Comparison of ENCODE assay signal across 8 cellular contexts in the genomic region with DNA sequence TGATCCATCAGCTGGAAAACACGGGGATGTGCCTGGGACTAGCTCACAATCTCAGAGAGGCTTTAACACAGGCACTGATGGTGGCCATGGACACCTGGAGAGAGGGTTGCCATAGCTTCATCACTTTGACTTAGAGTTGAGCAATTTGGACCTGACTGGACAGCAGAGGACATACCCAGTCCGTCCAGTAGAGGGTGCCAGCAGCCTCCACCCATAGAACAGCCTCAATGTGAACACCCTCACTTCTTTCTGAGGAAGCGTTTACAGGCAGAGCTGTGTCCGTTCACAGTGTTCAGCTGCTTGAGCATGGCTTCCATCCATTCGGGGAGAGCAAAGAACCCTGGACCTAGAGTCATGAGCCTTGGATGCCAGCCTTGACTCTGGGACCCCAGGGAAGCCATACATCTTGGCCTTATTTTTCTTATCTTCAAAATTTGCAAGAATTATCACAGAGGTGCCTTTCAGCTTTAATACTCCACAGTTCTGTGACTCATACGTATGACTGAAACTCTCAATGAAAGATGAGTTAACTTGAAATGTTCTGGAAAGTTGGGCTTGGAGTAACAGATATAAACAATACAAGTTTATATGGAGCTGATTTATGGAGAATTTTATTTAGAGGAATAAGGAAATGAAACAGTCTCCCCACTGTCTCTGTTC.
DNase-seq lines count a peak whose midpoint lies in the region; ATAC-seq, FAIRE-seq and TF ChIP-seq lines count a peak whose summit lies in the region.

No MANE protein-coding gene starts in this region.

- TF ChIP-seq RAD21 in H1 (IDR thresholded peaks at IDR 0.05 in 1 of 2, conservative IDR thresholded peaks at IDR 0.05 in 1 of 2; ENCODE audit: low read depth in 2 of 2, low read length in 2 of 2), result peak; percentile 90 to 92

- peaks cover 6% of the 10 kb centered on the region; the same call in 1 of the 2 replicates for H3K4me1 Mint-ChIP-seq in WTC11

- H3K27ac ChIP-seq in H1 (ENCODE audit: low read depth, low read length), result no peak overlapping the region

- no peak overlapping the region for H3K4me2 ChIP-seq in H1 (ENCODE audit: insufficient read depth in 1 of 2, low read depth in 2 of 2, low read length in 2 of 2)

- no peak overlapping the region for H2BK120ac ChIP-seq in H1 (replicated peaks; ENCODE audit: low read depth, low read length)

- H3K56ac ChIP-seq in H1 (replicated peaks; ENCODE audit: insufficient read length, low read depth, low read length), result no peak overlapping the region

- H2BK15ac ChIP-seq in H1 (ENCODE audit: low read length), result no peak overlapping the region

- H3K36me3 ChIP-seq in H1 (ENCODE audit: control insufficient read depth in 2 of 4, insufficient read depth in 4 of 4, low read length in 3 of 4), result no peaks in the 10 kb centered on the region

- H3K9me3 ChIP-seq in H1 (ENCODE audit: insufficient read depth in 2 of 2, low read depth in 1 of 2, low read length in 1 of 2), result no peaks in the 10 kb centered on the region

- H2BK12ac ChIP-seq in H1 (ENCODE audit: low read depth, low read length), result no peak overlapping the region

- H3K4me3 ChIP-seq in H1 (ENCODE audit: extremely low read depth in 1 of 4, insufficient read depth in 2 of 4, low read depth in 3 of 4, low read length in 4 of 4), result no peak overlapping the region

- no peak overlapping the region for H3K18ac ChIP-seq in H1 (ENCODE audit: extremely low read depth, low read length)

- H3K4me3 Mint-ChIP-seq in WTC11, result no peak overlapping the region

- no peak overlapping the region for H4K8ac ChIP-seq in H1 (ENCODE audit: extremely low read depth, insufficient read depth, low read length)

- CTCF ChIA-PET in WTC11 (lab: Charles Lee) (interaction anchor here (0.5 to 5.0 kb wide), 94 partner anchors 9 to 963 kb away, joined by 3 to 124 read pairs (median 4); no protein-coding TSS in a partner anchor), H1 (lab: Charles Lee; ENCODE audit: partially characterized antibody) (interaction anchor here (0.6 to 6.1 kb wide), 82 partner anchors 9 to 721 kb away, joined by 3 to 60 read pairs (median 4); no protein-coding TSS in a partner anchor)

- H3K79me1 ChIP-seq in H1 (ENCODE audit: low read depth, low read length), result no peaks in the 10 kb centered on the region

- H3K9ac ChIP-seq in H1 (replicated peaks in 1 of 4; ENCODE audit: extremely low read depth in 1 of 4, low read depth in 3 of 4, low read length in 3 of 4), result no peak overlapping the region

- TF ChIP-seq CTCF in WTC11 (IDR thresholded peaks at IDR 0.05) (peak; percentile 79), H1 (IDR thresholded peaks at IDR 0.05; ENCODE audit: control extremely low read depth in 1 of 3, insufficient read depth in 1 of 3, low read depth in 1 of 3, low read length in 3 of 3) (peak; percentile 86 to 98 (median 91))

- H3K4me1 ChIP-seq in H1 (replicated peaks in 1 of 4; ENCODE audit: control insufficient read depth in 3 of 4, insufficient read depth in 4 of 4, low read length in 3 of 4), result no peaks in the 10 kb centered on the region

- H3K9me3 Mint-ChIP-seq in WTC11, result peaks cover 16% of the 10 kb centered on the region

- peaks cover 5% of the 10 kb centered on the region for H3K36me3 Mint-ChIP-seq in WTC11

- H2BK20ac ChIP-seq in H1 (ENCODE audit: low read length), result no peak overlapping the region

- H4K91ac ChIP-seq in H1 (replicated peaks; ENCODE audit: insufficient read length, low read length), result no peak overlapping the region

- no peaks in the 10 kb centered on the region for H3K79me2 ChIP-seq in H1 (ENCODE audit: control insufficient read depth in 1 of 2, insufficient read depth in 2 of 2, low read length in 2 of 2)

- H3K27me3 Mint-ChIP-seq in WTC11 (ENCODE audit: low read depth), result peaks cover 6% of the 10 kb centered on the region

- no peaks in the 10 kb centered on the region for H3K27me3 ChIP-seq in H1 (replicated peaks in 1 of 4; ENCODE audit: control insufficient read depth in 3 of 4, extremely low read depth in 1 of 4, insufficient read depth in 3 of 4, low read length in 3 of 4)

- TF ChIP-seq POLR2A in H1 (IDR thresholded peaks at IDR 0.05; ENCODE audit: control extremely low read depth in 1 of 2, low read depth in 2 of 2, low read length in 2 of 2), result no peak

- no peak overlapping the region for H2AK5ac ChIP-seq in H1 (ENCODE audit: low read depth, low read length)

- no peak overlapping the region for H3K27ac Mint-ChIP-seq in WTC11

- no peak overlapping the region for H3K4ac ChIP-seq in H1 (replicated peaks; ENCODE audit: insufficient read length, low read depth, low read length)

- POLR2A ChIA-PET in WTC11 (lab: Charles Lee), result interaction anchor here (0.6 kb wide), 1 partner anchor 430 kb away, joined by 3 read pairs; no protein-coding TSS in a partner anchor
- POLR2A ChIA-PET in H1 (lab: Charles Lee; ENCODE audit: partially characterized antibody), result interaction anchor here (0.9 to 1.6 kb wide), 2 partner anchors 9 to 15 kb away, joined by 3 to 5 read pairs; no protein-coding TSS in a partner anchor

- no peaks in the 10 kb centered on the region for H3K23me2 ChIP-seq in H1 (ENCODE audit: low read depth, low read length)

- FAIRE-seq in H1 (lab: Jason Lieb, UNC), result peak; percentile 85

- TF ChIP-seq EP300 in H1 (IDR thresholded peaks at IDR 0.05; ENCODE audit: borderline replicate concordance in 1 of 2, low read depth in 2 of 2, low read length in 2 of 2), result no peak

- no peak overlapping the region for H2BK5ac ChIP-seq in H1 (ENCODE audit: low read depth, low read length)

- no peak overlapping the region for H4K5ac ChIP-seq in H1 (ENCODE audit: insufficient read length, low read depth, low read length)

- WGBS in H1 (ENCODE audit: extremely low coverage in 1 of 2, insufficient coverage in 1 of 2, insufficient read length in 1 of 2, insufficient replicate concordance in 2 of 2, low coverage in 1 of 2, low lambda C conversion rate in 2 of 2, missing lambda C conversion rate in 1 of 2), 2 experiments, result 34% methylated on average over 6 of the region's 6 CpGs; no CpG with 5 or more reads in 1 of the 2 experiments

- DNase-seq in activated gamma-delta T cell treated with Interleukin-2 at 50 U/mL for 16 hours, result peak; percentile 13
- DNase-seq in activated gamma-delta T cell (lab: John Stamatoyannopoulos, UW), result no peak
- peak; percentile 30 to 38 for DNase-seq in NCI-H187 (lab: John Stamatoyannopoulos, UW)
- DNase-seq in WTC11 (ENCODE audit: low spot score), result peak; percentile 83
- peak; percentile 38 to 88 for DNase-seq in H1 (ENCODE audit: low read depth in 1 of 2, low spot score in 2 of 2)
- DNase-seq in medulla oblongata (ENCODE audit: extremely low spot score), result peak; percentile 81
- DNase-seq in stimulated activated CD8-positive, alpha-beta memory T cell treated with anti-CD3 and anti-CD28 coated beads, Interleukin-4, amount 100 ng/mL, for 24 hours (ENCODE audit: low read depth), result peak; percentile 17

- H3K23ac ChIP-seq in H1 (ENCODE audit: insufficient read length), result no peak overlapping the region

- ATAC-seq in HG02623 (IDR thresholded peaks at IDR 0.05; ENCODE audit: unreplicated experiment) (peak; percentile 89), WTC11 (peak; percentile 98)

- H3K14ac ChIP-seq in H1 (ENCODE audit: insufficient read length), result no peak overlapping the region

- H2AFZ ChIP-seq in H1 (ENCODE audit: low read length), result 0 out of 2 replicates have a peak overlapping the region, but pooled peaks have one; percentile 37

- no peaks in the 10 kb centered on the region for H4K20me1 ChIP-seq in H1 (replicated peaks in 1 of 2; ENCODE audit: control insufficient read depth in 1 of 2, insufficient read depth in 2 of 2, low read length in 2 of 2)

TF ChIP-seq in WTC11, 78 proteins besides CTCF, POLR2A, EP300 and RAD21 (continues in another document):
- TF ChIP-seq CREM (CRISPR knock-in tag; IDR thresholded peaks at IDR 0.05), result no peak
- TF ChIP-seq, protein P1, sequence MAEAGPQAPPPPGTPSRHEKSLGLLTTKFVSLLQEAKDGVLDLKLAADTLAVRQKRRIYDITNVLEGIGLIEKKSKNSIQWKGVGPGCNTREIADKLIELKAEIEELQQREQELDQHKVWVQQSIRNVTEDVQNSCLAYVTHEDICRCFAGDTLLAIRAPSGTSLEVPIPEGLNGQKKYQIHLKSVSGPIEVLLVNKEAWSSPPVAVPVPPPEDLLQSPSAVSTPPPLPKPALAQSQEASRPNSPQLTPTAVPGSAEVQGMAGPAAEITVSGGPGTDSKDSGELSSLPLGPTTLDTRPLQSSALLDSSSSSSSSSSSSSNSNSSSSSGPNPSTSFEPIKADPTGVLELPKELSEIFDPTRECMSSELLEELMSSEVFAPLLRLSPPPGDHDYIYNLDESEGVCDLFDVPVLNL (CRISPR knock-in tag; IDR thresholded peaks at IDR 0.05; ENCODE audit: borderline replicate concordance, low read depth), result no peak

TF ChIP-seq in H1, 55 proteins besides CTCF, POLR2A, EP300 and RAD21 (continues in another document):
- no peak for TF ChIP-seq CTBP2 (IDR thresholded peaks at IDR 0.05; ENCODE audit: borderline replicate concordance, insufficient read depth, insufficient read length, low read length)
